Comparison of ENCODE assay signal across 11 cellular contexts in genomic region chr12:131775904-131776889, GRCh38. TPM values are rescaled to one million over a fixed set of nuclear protein-coding genes. Genes with fewer than 3 reads are reported as not detected.
A peak's percentile ranks its signal among the peaks of the same experiment; 100 is the strongest.
DNase-seq lines count a peak whose midpoint lies in the region; ATAC-seq, FAIRE-seq and TF ChIP-seq lines count a peak whose summit lies in the region.
"Had no signal": no experiment of that assay in that cellular context is flagged by ENCODE, and none has a peak within 500 bp of the region (broad histone marks: within the 10 kb centered on the region; RNA-seq: fewer than 3 reads in every experiment).

No MANE protein-coding gene starts in this region.

- no peak overlapping the region for H2BK120ac ChIP-seq in mesendoderm (ENCODE audit: low read depth, low read length)

- peak; percentile 21 for FAIRE-seq in GM18507 (lab: Jason Lieb, UNC)

- H4K5ac ChIP-seq in mesendoderm (ENCODE audit: low read length): no peak overlapping the region

- no peaks in the 10 kb centered on the region for H3K9me3 ChIP-seq in MG63
- H3K9me3 ChIP-seq: gastrocnemius medialis had no signal

- H2BK15ac ChIP-seq in mesendoderm (replicated peaks; ENCODE audit: low read depth): no peak overlapping the region

- ATAC-seq in GM21619 (IDR thresholded peaks at IDR 0.05; ENCODE audit: unreplicated experiment): peak; percentile 37
- ATAC-seq: gastrocnemius medialis had no signal

- H4K8ac ChIP-seq in mesendoderm (ENCODE audit: low read depth, low read length): no peak overlapping the region

- H3K9ac ChIP-seq in mesendoderm (ENCODE audit: low read length): no peak overlapping the region

- TF ChIP-seq CTCF in mesothelial cell of epicardium (IDR thresholded peaks at IDR 0.05; ENCODE audit: unreplicated experiment): no peak

- H3K27me3 Mint-ChIP-seq in mesothelial cell of epicardium (ENCODE audit: low read depth): no peaks in the 10 kb centered on the region

- no peaks in the 10 kb centered on the region for H3K27me3 ChIP-seq in mesendoderm (ENCODE audit: insufficient read depth, low read length, poor library complexity)
- H3K27me3 ChIP-seq in MG63: no peaks in the 10 kb centered on the region
- H3K27me3 ChIP-seq: gastrocnemius medialis had no signal

- H3K4me1 Mint-ChIP-seq in mesothelial cell of epicardium: no peaks in the 10 kb centered on the region

- no peak overlapping the region for H2AK5ac ChIP-seq in mesendoderm (ENCODE audit: low read length)

- no peak overlapping the region for H3K4me2 ChIP-seq in mesendoderm (ENCODE audit: low read length)

- DNase-seq in GM18507 (ENCODE audit: extremely low spot score, insufficient read length, low read depth) (no peak), RPMI7951 (ENCODE audit: low read depth) (peak; percentile 89), mesothelial cell of epicardium (ENCODE audit: low spot score in 2 of 2, unreplicated experiment in 2 of 2) (no peak), mesendoderm (no peak), MG63 (no peak), DMS 273 (lab: John Stamatoyannopoulos, UW; ENCODE audit: unreplicated experiment) (no peak)
- DNase-seq in activated CD8-positive, alpha-beta memory T cell treated with anti-CD3 and anti-CD28 coated beads, Interleukin-2, amount 50 U/mL, for 48 hours: no peak
- DNase-seq: central memory CD4-positive, alpha-beta T cell; gastrocnemius medialis; HCEC 1CT had no signal

- H3K36me3 ChIP-seq in mesendoderm (ENCODE audit: control insufficient read depth, insufficient read depth, low read length): peaks cover 6% of the 10 kb centered on the region
- peaks cover 77% of the 10 kb centered on the region for H3K36me3 ChIP-seq in MG63

- H3K9me3 Mint-ChIP-seq in mesothelial cell of epicardium: no peaks in the 10 kb centered on the region

- H3K36me3 Mint-ChIP-seq in mesothelial cell of epicardium: peaks cover 29% of the 10 kb centered on the region

- no peaks in the 10 kb centered on the region for H3K79me1 ChIP-seq in mesendoderm (ENCODE audit: low read length)

- H3K27ac Mint-ChIP-seq in mesothelial cell of epicardium: peak overlapping the region; percentile 34

- H3K4ac ChIP-seq in mesendoderm (ENCODE audit: low read depth, low read length): no peak overlapping the region

- H3K4me3 ChIP-seq in mesendoderm (ENCODE audit: low read length) (no peak overlapping the region), MG63 (no peak overlapping the region)
- H3K4me3 ChIP-seq: gastrocnemius medialis had no signal

- no peaks in the 10 kb centered on the region for H3K4me1 ChIP-seq in mesendoderm (ENCODE audit: control insufficient read depth, low read depth, low read length)

- no peaks in the 10 kb centered on the region for H3K79me2 ChIP-seq in mesendoderm (ENCODE audit: control insufficient read depth, insufficient read depth, low read length)

- no peak overlapping the region for H3K18ac ChIP-seq in mesendoderm (ENCODE audit: low read length)

- H3K27ac ChIP-seq in mesendoderm (ENCODE audit: low read depth, low read length): no peak overlapping the region

- no CpG with 5 or more reads among the region's 19 CpGs for WGBS in mesendoderm (ENCODE audit: extremely low coverage, insufficient coverage, low lambda C conversion rate)

- H3K4me3 Mint-ChIP-seq in mesothelial cell of epicardium: no peak overlapping the region

- H2BK5ac ChIP-seq in mesendoderm (ENCODE audit: low read length): no peak overlapping the region

- H3K56ac ChIP-seq in mesendoderm (ENCODE audit: low read length): no peak overlapping the region

- H3K23ac ChIP-seq in mesendoderm (ENCODE audit: low read length): no peak overlapping the region

RNA-seq across cellular contexts. Expression of gene MMP17, which starts 52.0 kb away (rescaled TPM):
- total RNA-seq in RPMI7951 (2014; rRNA removed; shearing (Covaris generic)): 48.7 and 50.9 TPM in 2 replicates
- 1.8 to 2.0 TPM (median 1.9 TPM) in 3 replicates for total RNA-seq in mesothelial cell of epicardium
- 5.5 TPM for polyA plus RNA-seq in mesendoderm (2013, experiment 1 of 2)
- 5.9 TPM for polyA plus RNA-seq in mesendoderm (2013, experiment 2 of 2)
- total RNA-seq in MG63 (2014; rRNA removed; shearing (Covaris generic); ENCODE audit: low replicate concordance): 10.4 and 10.8 TPM in 2 replicates
